In genomic region chr14:50242566-50243288, GRCh38 we compare ENCODE assay signal across 23 cellular contexts.
"Had no signal": no experiment of that assay in that cellular context is flagged by ENCODE, and none has a peak within 500 bp of the region (broad histone marks: within the 10 kb centered on the region; RNA-seq: fewer than 3 reads in every experiment).

No MANE protein-coding gene starts in this region.

- H3K36me3 ChIP-seq: brain microvascular endothelial cell, ovary, prostate gland, right atrium auricular region, spleen, thyroid gland had no signal

- H3K27ac ChIP-seq: ascending aorta, brain microvascular endothelial cell, foreskin keratinocyte, left ventricle myocardium inferior, ovary, prostate gland, right atrium auricular region, thyroid gland had no signal

- H3K27ac Mint-ChIP-seq: activated CD4-positive, alpha-beta memory T cell treated with anti-CD3 and anti-CD28 coated beads, Interleukin-2, amount 10 ng/mL, durations not matched to agents 7 days and 5 days; activated CD4-positive, alpha-beta T cell treated with anti-CD3 and anti-CD28 coated beads, Interleukin-2, amount 10 ng/mL, durations not matched to agents 24 days and 14 days; activated naive CD4-positive, alpha-beta T cell treated with anti-CD3 and anti-CD28 coated beads, Interleukin-2, amount 50 U/mL, for 72 hours; dendritic cell treated with granulocyte-macrophage colony-stimulating factor and Interleukin-4, amounts not matched to agents 40 ng/mL and 50 ng/mL, for 4 days; natural killer cell; T-helper 1 cell treated with Interleukin-12 subunit alpha and Interleukin-12 subunit beta and Interleukin-4 antibody, amounts not matched to agents 30 μg/mL and 1 μg/mL, for 36 hours had no signal

- H3K4me3 Mint-ChIP-seq: activated CD4-positive, alpha-beta memory T cell treated with anti-CD3 and anti-CD28 coated beads, Interleukin-2, amount 10 ng/mL, durations not matched to agents 7 days and 5 days; activated CD4-positive, alpha-beta T cell treated with anti-CD3 and anti-CD28 coated beads, Interleukin-2, amount 10 ng/mL, durations not matched to agents 24 days and 14 days; dendritic cell treated with granulocyte-macrophage colony-stimulating factor and Interleukin-4, amounts not matched to agents 40 ng/mL and 50 ng/mL, for 4 days; natural killer cell; T-helper 1 cell treated with Interleukin-12 subunit alpha and Interleukin-12 subunit beta and Interleukin-4 antibody, amounts not matched to agents 30 μg/mL and 1 μg/mL, for 36 hours had no signal

- H3K4me3 ChIP-seq: ascending aorta, left ventricle myocardium inferior, ovary, prostate gland, right atrium auricular region, spleen, thyroid gland had no signal

- H3K9me3 Mint-ChIP-seq: activated CD4-positive, alpha-beta memory T cell treated with anti-CD3 and anti-CD28 coated beads, Interleukin-2, amount 10 ng/mL, durations not matched to agents 7 days and 5 days; activated CD4-positive, alpha-beta T cell treated with anti-CD3 and anti-CD28 coated beads, Interleukin-2, amount 10 ng/mL, durations not matched to agents 24 days and 14 days; activated naive CD4-positive, alpha-beta T cell treated with anti-CD3 and anti-CD28 coated beads, Interleukin-2, amount 50 U/mL, for 72 hours; dendritic cell treated with granulocyte-macrophage colony-stimulating factor and Interleukin-4, amounts not matched to agents 40 ng/mL and 50 ng/mL, for 4 days; natural killer cell had no signal

- H3K4me1 ChIP-seq: ascending aorta, foreskin keratinocyte, left ventricle myocardium inferior, prostate gland, right atrium auricular region, thyroid gland had no signal

- H3K27me3 Mint-ChIP-seq: activated CD4-positive, alpha-beta memory T cell treated with anti-CD3 and anti-CD28 coated beads, Interleukin-2, amount 10 ng/mL, durations not matched to agents 7 days and 5 days; activated CD4-positive, alpha-beta T cell treated with anti-CD3 and anti-CD28 coated beads, Interleukin-2, amount 10 ng/mL, durations not matched to agents 24 days and 14 days; dendritic cell treated with granulocyte-macrophage colony-stimulating factor and Interleukin-4, amounts not matched to agents 40 ng/mL and 50 ng/mL, for 4 days had no signal

- H3K36me3 Mint-ChIP-seq: activated naive CD4-positive, alpha-beta T cell treated with anti-CD3 and anti-CD28 coated beads, Interleukin-2, amount 50 U/mL, for 72 hours; natural killer cell had no signal

- H3K9me3 ChIP-seq: ascending aorta, left ventricle myocardium inferior, ovary, prostate gland, right atrium auricular region, spleen, thyroid gland had no signal

- DNase-seq: activated CD4-positive, alpha-beta memory T cell treated with anti-CD3 and anti-CD28 coated beads, Interleukin-2, amount 10 ng/mL, durations not matched to agents 7 days and 5 days; activated CD4-positive, alpha-beta T cell treated with anti-CD3 and anti-CD28 coated beads, Interleukin-2, amount 10 ng/mL, durations not matched to agents 24 days and 14 days; activated CD4-positive, CD25-positive, alpha-beta regulatory T cell; brain microvascular endothelial cell; caudate nucleus; effector CD4-positive, alpha-beta T cell; erythroblast; foreskin keratinocyte; left ventricle myocardium inferior; midbrain; natural killer cell; ovary; spleen; stimulated activated CD4-positive, alpha-beta T cell treated with anti-CD3 and anti-CD28 coated beads, Interleukin-4, amount 100 ng/mL, for 1 hour; stimulated activated naive CD4-positive, alpha-beta T cell; T1000; thyroid gland had no signal

- H3K27me3 ChIP-seq: ascending aorta, brain microvascular endothelial cell, foreskin keratinocyte, ovary, right atrium auricular region, spleen, thyroid gland had no signal

- H3K4me1 Mint-ChIP-seq: activated CD4-positive, alpha-beta memory T cell treated with anti-CD3 and anti-CD28 coated beads, Interleukin-2, amount 10 ng/mL, durations not matched to agents 7 days and 5 days; activated CD4-positive, alpha-beta T cell treated with anti-CD3 and anti-CD28 coated beads, Interleukin-2, amount 10 ng/mL, durations not matched to agents 24 days and 14 days; natural killer cell had no signal

- ATAC-seq: activated naive CD4-positive, alpha-beta T cell treated with anti-CD3 and anti-CD28 coated beads, Interleukin-2, amount 50 U/mL, for 72 hours; foreskin keratinocyte; natural killer cell had no signal
